In genomic region chr2:131210434-131211211, GRCh38 we compare ENCODE assay signal across 7 cellular contexts. TPM values are rescaled to one million over a fixed set of nuclear protein-coding genes. Genes with fewer than 3 reads are reported as not detected.
DNase-seq lines count a peak whose midpoint lies in the region; ATAC-seq, FAIRE-seq and TF ChIP-seq lines count a peak whose summit lies in the region.
"Not testable (repeated sequence)": the region's sequence is repeated elsewhere in the genome, so short reads cannot be mapped to it uniquely, and the experiment has no call there.
"Had no signal": no experiment of that assay in that cellular context is flagged by ENCODE, and none has a peak within 500 bp of the region (broad histone marks: within the 10 kb centered on the region; RNA-seq: fewer than 3 reads in every experiment).

No MANE protein-coding gene starts in this region.

- H3K4me1 ChIP-seq in HCT116 (ENCODE audit: control insufficient read depth in 1 of 2, insufficient read depth in 2 of 2, low read length in 2 of 2); GM12878 (ENCODE audit: control insufficient read depth, insufficient read depth, low read length); HepG2 (ENCODE audit: insufficient read depth, low read length); prostate gland (replicated peaks): not testable (repeated sequence)

- H3K9me3 ChIP-seq in HCT116 (ENCODE audit: control insufficient read depth in 1 of 2, insufficient read depth in 1 of 2, low read depth in 1 of 2, low read length in 2 of 2); GM12878 (replicated peaks; ENCODE audit: control insufficient read depth, insufficient read depth, low read length); HepG2 (ENCODE audit: low read length); prostate gland: not testable (repeated sequence)

- not testable (repeated sequence) for H3K9ac ChIP-seq in HCT116 (ENCODE audit: low read length); GM12878 (ENCODE audit: control insufficient read depth, insufficient read depth, low read length); HepG2 (ENCODE audit: insufficient read depth, low read depth, low read length)

- peak overlapping the region; percentile 40; the same call in 1 of the 2 replicates for H3K27ac ChIP-seq in C4-2B
- H3K27ac ChIP-seq in HCT116 (ENCODE audit: low read depth, low read length); GM12878 (ENCODE audit: control insufficient read depth, insufficient read depth); HepG2 (ENCODE audit: extremely low read length, insufficient read depth, low read length); prostate gland: not testable (repeated sequence)

- FAIRE-seq in GM12878 (lab: Jason Lieb, UNC); HepG2 (lab: Jason Lieb, UNC): not testable (repeated sequence)

- in situ Hi-C loops in GM12878 (cut with MboI); HepG2 (cut with HindIII; ENCODE audit: extremely low pct_ligation_motif_present, low pct_unique_long_range_greater_than_20kb): not testable (repeated sequence)

- peak; percentile 64 for ATAC-seq in HCT116
- peak; percentile 29; the same call in 1 of the 3 replicates for ATAC-seq in GM12878
- ATAC-seq in HepG2, result peak; percentile 79
- ATAC-seq in stimulated activated naive CD8-positive, alpha-beta T cell treated with anti-CD3 and anti-CD28 coated beads, Interleukin-15, amount 100 ng/mL, for 72 hours, result peak; percentile 67

- RAD21 ChIA-PET in HCT116 (lab: Charles Lee; ENCODE audit: low non-redundant PET in 1 of 2, low total read pairs in 2 of 2, uncharacterized antibody in 2 of 2, unreplicated experiment in 2 of 2); GM12878 (lab: Charles Lee; ENCODE audit: unreplicated experiment): not testable (repeated sequence)

- not testable (repeated sequence) for H3K36me3 ChIP-seq in HCT116 (ENCODE audit: control insufficient read depth in 1 of 2, insufficient read depth in 2 of 2, low read length in 2 of 2); GM12878 (ENCODE audit: control insufficient read depth in 2 of 2, insufficient read depth in 2 of 2, low read length in 1 of 2); HepG2 (replicated peaks in 1 of 2; ENCODE audit: control insufficient read depth in 1 of 2, insufficient read depth in 2 of 2, low read length in 2 of 2); prostate gland

- not testable (repeated sequence) for DNase-seq in HCT116 (ENCODE audit: low read depth, low spot score); GM12878 (ENCODE audit: low read depth, low spot score); HepG2 (ENCODE audit: low spot score); stimulated activated naive CD8-positive, alpha-beta T cell treated with anti-CD3 and anti-CD28 coated beads, Interleukin-15, amount 100 ng/mL, for 72 hours
- peak; percentile 38 for DNase-seq in prostate gland (ENCODE audit: low spot score)

- H3K9me3 Mint-ChIP-seq in stimulated activated naive CD8-positive, alpha-beta T cell treated with anti-CD3 and anti-CD28 coated beads, Interleukin-15, amount 100 ng/mL, for 72 hours, result not testable (repeated sequence)

- H3K79me2 ChIP-seq in HCT116 (ENCODE audit: insufficient read depth, low read length); GM12878 (ENCODE audit: control insufficient read depth, insufficient read depth, low read length); HepG2 (ENCODE audit: insufficient read depth, low read length): not testable (repeated sequence)

- peak; percentile 13 for TF ChIP-seq CTCF in C4-2B (conservative IDR thresholded peaks at IDR 0.05)
- TF ChIP-seq CTCF in HCT116 (IDR thresholded peaks at IDR 0.05 in 2 of 3, conservative IDR thresholded peaks at IDR 0.05 in 1 of 3; ENCODE audit: borderline replicate concordance in 1 of 3, insufficient read depth in 1 of 3, low read depth in 2 of 3, low read length in 2 of 3); GM12878 (IDR thresholded peaks at IDR 0.05 in 2 of 3, conservative IDR thresholded peaks at IDR 0.05 in 1 of 3; ENCODE audit: control insufficient read depth in 2 of 3, extremely low read depth in 1 of 3, insufficient read depth in 1 of 3, low read depth in 3 of 3, low read length in 3 of 3); HepG2 (CRISPR knock-in tag; IDR thresholded peaks at IDR 0.05); prostate gland (IDR thresholded peaks at IDR 0.05): not testable (repeated sequence)

- H3K27ac Mint-ChIP-seq in stimulated activated naive CD8-positive, alpha-beta T cell treated with anti-CD3 and anti-CD28 coated beads, Interleukin-15, amount 100 ng/mL, for 72 hours, result not testable (repeated sequence)

- not testable (repeated sequence) for H3K9me2 ChIP-seq in HCT116 (ENCODE audit: insufficient read depth)

- CTCF ChIA-PET in HCT116 (lab: Charles Lee); GM12878 (lab: Yijun Ruan, JAX); HepG2 (lab: Yijun Ruan, JAX; ENCODE audit: low intra/inter-chr PET ratio, low total read pairs): not testable (repeated sequence)

- H3K4me3 ChIP-seq in HCT116 (replicated peaks in 1 of 2; ENCODE audit: low read depth in 1 of 2, low read length in 2 of 2); GM12878; HepG2 (replicated peaks in 1 of 3; ENCODE audit: insufficient read depth in 1 of 3, low read depth in 2 of 3, low read length in 3 of 3); prostate gland: not testable (repeated sequence)

- not testable (repeated sequence) for BruUV-seq in HCT116 (replicated peaks; lab: Mats Ljungman, UMichigan); GM12878 (replicated peaks; lab: Mats Ljungman, UMichigan); HepG2 (replicated peaks; lab: Mats Ljungman, UMichigan)

- not testable (repeated sequence) for TF ChIP-seq RAD21 in HCT116 (IDR thresholded peaks at IDR 0.05; ENCODE audit: low read depth); GM12878 (IDR thresholded peaks at IDR 0.05; ENCODE audit: insufficient read depth, low read depth, low read length); HepG2 (CRISPR knock-in tag; IDR thresholded peaks at IDR 0.05)

- H3K27me3 Mint-ChIP-seq in stimulated activated naive CD8-positive, alpha-beta T cell treated with anti-CD3 and anti-CD28 coated beads, Interleukin-15, amount 100 ng/mL, for 72 hours, result not testable (repeated sequence)

- H2AFZ ChIP-seq in HCT116 (ENCODE audit: low read depth, low read length, poor library complexity, severe bottlenecking); GM12878 (ENCODE audit: control insufficient read depth, low read depth, low read length); HepG2 (ENCODE audit: low read length): not testable (repeated sequence)

- H3K27me3 ChIP-seq in HCT116 (ENCODE audit: insufficient read depth, low read length); GM12878 (replicated peaks in 1 of 2; ENCODE audit: control insufficient read depth in 2 of 2, insufficient read depth in 2 of 2, low read length in 1 of 2); HepG2 (ENCODE audit: control insufficient read depth in 1 of 2, insufficient read depth in 2 of 2, low read length in 2 of 2); prostate gland (replicated peaks; ENCODE audit: insufficient read depth): not testable (repeated sequence)

- H3K4me1 Mint-ChIP-seq in stimulated activated naive CD8-positive, alpha-beta T cell treated with anti-CD3 and anti-CD28 coated beads, Interleukin-15, amount 100 ng/mL, for 72 hours, result not testable (repeated sequence)

- WGBS in GM12878 (ENCODE audit: insufficient coverage, insufficient replicate concordance, low lambda C conversion rate, missing lambda C conversion rate), result 46% methylated on average over 9 of the region's 22 CpGs
- 37% methylated on average over 10 of the region's 22 CpGs for WGBS in HepG2 (ENCODE audit: low lambda C conversion rate)
- 77% methylated on average over 10 of the region's 22 CpGs for WGBS in prostate gland

- H3K4me3 Mint-ChIP-seq in stimulated activated naive CD8-positive, alpha-beta T cell treated with anti-CD3 and anti-CD28 coated beads, Interleukin-15, amount 100 ng/mL, for 72 hours, result not testable (repeated sequence)

- SMC1A ChIA-PET in GM12878 (lab: Charles Lee; ENCODE audit: uncharacterized antibody, unreplicated experiment), result not testable (repeated sequence)

- not testable (repeated sequence) for TF ChIP-seq POLR2A in HCT116 (IDR thresholded peaks at IDR 0.05; ENCODE audit: borderline replicate concordance, extremely low read depth, insufficient read depth, insufficient read length); GM12878 (IDR thresholded peaks at IDR 0.05; ENCODE audit: low read depth, low read length); HepG2 (IDR thresholded peaks at IDR 0.05; ENCODE audit: insufficient read depth in 1 of 2, low read depth in 2 of 2, low read length in 2 of 2); prostate gland (IDR thresholded peaks at IDR 0.05)

- H3K4me2 ChIP-seq in HCT116 (ENCODE audit: low read length); GM12878 (ENCODE audit: control insufficient read depth, insufficient read depth); HepG2 (ENCODE audit: low read depth, low read length): not testable (repeated sequence)

- not testable (repeated sequence) for TF ChIP-seq EP300 in GM12878 (IDR thresholded peaks at IDR 0.05; ENCODE audit: borderline replicate concordance in 1 of 2, control insufficient read depth in 1 of 2, low read depth in 2 of 2, low read length in 2 of 2); HepG2 (IDR thresholded peaks at IDR 0.05; ENCODE audit: low read depth in 2 of 2, low read length in 2 of 2); HepG2 (CRISPR knock-in tag; IDR thresholded peaks at IDR 0.05; ENCODE audit: borderline replicate concordance)

- intact Hi-C loops in HCT116 (cut with micrococcal nuclease); GM12878 (cut with micrococcal nuclease; ENCODE audit: unreplicated experiment); HepG2 (cut with micrococcal nuclease; ENCODE audit: unreplicated experiment); prostate gland (cut with DNase I): not testable (repeated sequence)

- POLR2A ChIA-PET in HCT116 (lab: Charles Lee); GM12878 (lab: Charles Lee); HepG2 (lab: Yijun Ruan, JAX): not testable (repeated sequence)

- H4K20me1 ChIP-seq in HCT116 (ENCODE audit: insufficient read depth); GM12878 (ENCODE audit: control insufficient read depth, insufficient read depth); HepG2 (ENCODE audit: insufficient read depth, low read length): not testable (repeated sequence)

RNA-seq across cellular contexts. Expression of gene POTEE, which starts 1.3 kb away (rescaled TPM):
- 1.9 TPM for total RNA-seq in HCT116 (2021; ENCODE audit: unreplicated experiment)
- polyA plus RNA-seq in HCT116 (2012), result 0.40 and 0.46 TPM in 2 replicates
- total RNA-seq in GM12878 (2013; cell fraction: nucleolus; rRNA removed), result not detected in 2 replicates
- 0.06 TPM in 1 of 2 replicates, not detected in the other for total RNA-seq in GM12878 (2014; rRNA removed)
- total RNA-seq in GM12878 (2014; rRNA removed; fragmentation: Illumina TruSeq; extraction: Trizol), result 0.14 and 0.18 TPM in 2 replicates
- total RNA-seq in GM12878 (2021), result 0.29 and 0.33 TPM in 2 replicates
- not detected for polyA plus RNA-seq in GM12878 (2011; ENCODE audit: low read depth)
- polyA plus RNA-seq in GM12878 (2011; rRNA removed), result 0.07 TPM in 1 of 2 replicates, not detected in the other
- polyA plus RNA-seq in GM12878 (2011; cell fraction: cytosol; rRNA removed), result not detected in 2 replicates
- polyA plus RNA-seq in GM12878 (2011; cell fraction: nucleus; rRNA removed), result 0.13 and 0.15 TPM in 2 replicates
- polyA plus RNA-seq in GM12878 (2012), result 0.06 TPM in 1 of 2 replicates, not detected in the other
- 0.12 TPM in 1 of 2 replicates, not detected in the other for polyA plus RNA-seq in GM12878 (2014; fragmentation: Illumina TruSeq; extraction: Trizol)
- under 1 TPM; 0.02 to 0.04 TPM for polyA plus RNA-seq in GM12878 (2014; fragmentation: Nextera tagmentation; extraction: Ambion mirVana)
- polyA plus RNA-seq in GM12878 (2014; rRNA removed), result not detected in 2 replicates
- 1 to 10 TPM in 1 of 2 experiments, under 1 TPM in 1; 0.86 to 1.2 TPM for polyA plus RNA-seq in GM12878 (2016; fragmentation: Nextera tagmentation; extraction: Ambion mirVana)
- polyA minus RNA-seq in GM12878 (2011; rRNA and poly(A)+ RNA removed), result 0.15 TPM in 1 of 2 replicates, not detected in the other
- polyA minus RNA-seq in GM12878 (2011; cell fraction: cytosol; rRNA and poly(A)+ RNA removed), result 0.21 TPM in 1 of 2 replicates, not detected in the other
- polyA minus RNA-seq in GM12878 (2011; cell fraction: nucleus; rRNA and poly(A)+ RNA removed), result 0.36 and 0.77 TPM in 2 replicates
- total RNA-seq in HepG2 (2016; rRNA removed; fragmentation: Illumina TruSeq; extraction: Trizol), result 0.48 and 1.9 TPM in 2 replicates
- 1.1 and 1.8 TPM in 2 replicates for total RNA-seq in HepG2 (2016; cell fraction: cytosol; rRNA removed; fragmentation: Illumina TruSeq; extraction: Trizol; ENCODE audit: low read depth)
- total RNA-seq in HepG2 (2016; cell fraction: insoluble cytoplasmic fraction; rRNA removed; fragmentation: Illumina TruSeq; extraction: Trizol), result 0.79 and 1.6 TPM in 2 replicates
- 1.00 and 1.3 TPM in 2 replicates for total RNA-seq in HepG2 (2016; cell fraction: membrane; rRNA removed; fragmentation: Illumina TruSeq; extraction: Trizol)
- total RNA-seq in HepG2 (2016; cell fraction: nucleus; rRNA removed; fragmentation: Illumina TruSeq; extraction: Trizol), result 4.4 and 6.0 TPM in 2 replicates
- polyA plus RNA-seq in HepG2 (2011; rRNA removed), result 0.38 and 0.42 TPM in 2 replicates
- polyA plus RNA-seq in HepG2 (2011; cell fraction: cytosol; rRNA removed), result 0.04 and 0.06 TPM in 2 replicates
- 3.4 and 3.5 TPM in 2 replicates for polyA plus RNA-seq in HepG2 (2011; cell fraction: nucleus; rRNA removed)
- polyA plus RNA-seq in HepG2 (2012), result 0.85 and 0.88 TPM in 2 replicates
- polyA plus RNA-seq in HepG2 (2016; cell fraction: cytosol; fragmentation: Illumina TruSeq; extraction: Trizol; ENCODE audit: low read depth), result not detected in 2 replicates
- 0.17 TPM in 1 of 2 replicates, not detected in the other for polyA plus RNA-seq in HepG2 (2016; cell fraction: insoluble cytoplasmic fraction; fragmentation: Illumina TruSeq; extraction: Trizol; ENCODE audit: low read depth)
- not detected in 2 replicates for polyA plus RNA-seq in HepG2 (2016; cell fraction: membrane; fragmentation: Illumina TruSeq; extraction: Trizol; ENCODE audit: low read depth)
- 2.0 and 2.1 TPM in 2 replicates for polyA plus RNA-seq in HepG2 (2016; cell fraction: nucleus; fragmentation: Illumina TruSeq; extraction: Trizol; ENCODE audit: insufficient read depth, low read depth)
- 0.37 and 2.6 TPM in 2 replicates for polyA minus RNA-seq in HepG2 (2011; rRNA and poly(A)+ RNA removed; ENCODE audit: low replicate concordance)
- 0.18 and 1.3 TPM in 2 replicates for polyA minus RNA-seq in HepG2 (2011; cell fraction: cytosol; rRNA and poly(A)+ RNA removed)
- 11.3 and 15.5 TPM in 2 replicates for polyA minus RNA-seq in HepG2 (2011; cell fraction: nucleus; rRNA and poly(A)+ RNA removed)
- total RNA-seq in prostate gland, result 10 to 100 TPM in 1 of 2 donors, 1 to 10 TPM in 1; 8.6 to 55.7 TPM
- polyA plus RNA-seq: BJ had no signal

Comparison
In these comparisons a context has a peak if more than half of its experiments do, and no peak if none do; other contexts are left out.
1. ATAC-seq: peak in every context shown above with its lines; median percentile 79 in HepG2; 67 in stimulated activated naive CD8-positive, alpha-beta T cell treated with anti-CD3 and anti-CD28 coated beads, Interleukin-15, amount 100 ng/mL, for 72 hours; 64 in HCT116; 29 in GM12878.